Comparison of ENCODE assay signal across 10 cellular contexts in the genomic region with DNA sequence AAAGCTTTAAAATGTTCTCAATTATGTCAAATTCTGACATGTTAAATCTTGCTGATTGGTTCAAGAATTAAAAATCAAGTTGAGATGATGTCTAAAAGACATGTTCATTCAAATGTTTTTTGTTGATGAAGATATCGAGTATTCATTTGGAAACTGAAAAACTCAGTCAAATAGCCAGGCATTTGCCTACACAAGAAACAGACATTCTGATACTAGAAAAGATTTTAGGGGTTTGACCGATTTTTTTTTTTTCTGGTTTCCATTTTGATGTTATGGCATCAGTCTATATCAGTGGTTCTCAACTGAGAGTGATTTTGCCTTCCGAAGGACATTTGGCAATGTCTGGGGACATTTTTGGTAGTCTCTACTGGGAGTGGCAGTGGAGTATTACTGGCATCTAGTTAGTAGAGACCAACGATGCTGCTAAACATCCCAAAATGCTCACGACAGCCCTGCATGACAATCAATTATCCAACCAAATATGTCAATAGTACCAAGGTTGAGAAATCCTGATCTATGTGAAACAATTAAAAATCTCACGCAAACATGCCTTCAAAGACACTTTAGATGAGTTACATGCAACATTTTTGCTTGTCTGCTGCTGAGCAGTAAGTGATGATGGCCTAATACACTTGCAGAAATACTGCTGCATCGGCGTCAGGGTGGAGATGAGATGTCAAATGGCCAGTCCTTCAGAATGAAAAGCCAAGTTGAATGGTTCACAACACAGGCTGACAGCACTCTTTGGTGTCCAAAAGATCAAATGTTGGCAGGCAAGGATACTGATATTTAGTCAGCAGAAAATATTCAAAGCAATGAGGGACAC.
A peak's percentile ranks its signal among the peaks of the same experiment; 100 is the strongest.
DNase-seq lines count a peak whose midpoint lies in the region; ATAC-seq lines count a peak whose summit lies in the region.
"Had no signal": no experiment of that assay in that cellular context is flagged by ENCODE, and none has a peak within 500 bp of the region (broad histone marks: within the 10 kb centered on the region; RNA-seq: fewer than 3 reads in every experiment).

No MANE protein-coding gene starts in this region.

- peaks cover 14% of the 10 kb centered on the region for H3K9me3 Mint-ChIP-seq in activated T-cell treated with anti-CD3 and anti-CD28 coated beads, Interleukin-2, amount 50 U/mL, for 24 hours

- H3K27ac Mint-ChIP-seq in activated T-cell treated with anti-CD3 and anti-CD28 coated beads, Interleukin-2, amount 50 U/mL, for 24 hours = peak overlapping the region; percentile 94

- ATAC-seq in GM21717 (IDR thresholded peaks at IDR 0.05; ENCODE audit: unreplicated experiment) (peak; percentile 48), HG03354 (IDR thresholded peaks at IDR 0.05; ENCODE audit: poor library complexity, severe bottlenecking, unreplicated experiment) (peak; percentile 54)
- ATAC-seq in stimulated activated naive CD8-positive, alpha-beta T cell treated with anti-CD3 and anti-CD28 coated beads, Interleukin-15, Interleukin-2, amounts not matched to agents 100 U/mL and 50 U/mL, for 24 hours = peak; percentile 47

- DNase-seq in activated T-cell treated with anti-CD3 and anti-CD28 coated beads, Interleukin-2, amount 50 U/mL, for 24 hours = no peak
- no peak for DNase-seq in activated T-cell treated with anti-CD3 and anti-CD28 coated beads, Interleukin-2, amount 50 U/mL, for 1 hour
- DNase-seq in stimulated activated naive CD8-positive, alpha-beta T cell treated with anti-CD3 and anti-CD28 coated beads, Interleukin-15, Interleukin-2, amounts not matched to agents 100 U/mL and 50 U/mL, for 24 hours = no peak
- DNase-seq in NCI-H82 treated with DMSO at 0.1 percent for 48 hours (lab: John Stamatoyannopoulos, UW; ENCODE audit: unreplicated experiment) = no peak
- no peak for DNase-seq in cortex of kidney (lab: John Stamatoyannopoulos, UW)
- DNase-seq in NCI-H2171 treated with DMSO at 0.1 percent for 48 hours (lab: John Stamatoyannopoulos, UW) = no peak
- DNase-seq: ACHN, NCI-H524 had no signal

- peaks cover 10% of the 10 kb centered on the region for H3K36me3 Mint-ChIP-seq in activated T-cell treated with anti-CD3 and anti-CD28 coated beads, Interleukin-2, amount 50 U/mL, for 24 hours (ENCODE audit: low read depth)

- H3K27me3 Mint-ChIP-seq in activated T-cell treated with anti-CD3 and anti-CD28 coated beads, Interleukin-2, amount 50 U/mL, for 24 hours = peaks cover 6% of the 10 kb centered on the region

- peak overlapping the region; percentile 53 for H3K4me3 Mint-ChIP-seq in activated T-cell treated with anti-CD3 and anti-CD28 coated beads, Interleukin-2, amount 50 U/mL, for 24 hours

- peaks cover 40% of the 10 kb centered on the region for H3K4me1 Mint-ChIP-seq in activated T-cell treated with anti-CD3 and anti-CD28 coated beads, Interleukin-2, amount 50 U/mL, for 24 hours (ENCODE audit: low read depth)
